ENCODE assay signal across 1 cellular context in genomic region chr3:141313091-141313683, GRCh38.
TF ChIP-seq lines count a peak whose summit lies in the region.

No MANE protein-coding gene starts in this region.

TF ChIP-seq in HepG2, 621 proteins besides CTCF, POLR2A, EP300 and RAD21 (continued from another document):
- no peak for TF ChIP-seq HNF1A (IDR thresholded peaks at IDR 0.05; ENCODE audit: low read depth)
- TF ChIP-seq HNF1A (CRISPR knock-in tag; IDR thresholded peaks at IDR 0.05; ENCODE audit: borderline replicate concordance): no peak
- no peak for TF ChIP-seq TBX2 (CRISPR knock-in tag; IDR thresholded peaks at IDR 0.05; ENCODE audit: borderline replicate concordance)
- TF ChIP-seq NR2F1 (CRISPR knock-in tag; IDR thresholded peaks at IDR 0.05): no peak
TF ChIP-seq in HepG2: peak in this region for 0.
